Comparison of ENCODE assay signal across 11 cellular contexts in genomic region chr2:46979611-46980010, GRCh38. TPM values are rescaled to one million over a fixed set of nuclear protein-coding genes. Genes with fewer than 3 reads are reported as not detected.
DNase-seq lines count a peak whose midpoint lies in the region; ATAC-seq and TF ChIP-seq lines count a peak whose summit lies in the region.
"Had no signal": no experiment of that assay in that cellular context is flagged by ENCODE, and none has a peak within 500 bp of the region (broad histone marks: within the 10 kb centered on the region; RNA-seq: fewer than 3 reads in every experiment).

No MANE protein-coding gene starts in this region.

- H3K27me3 Mint-ChIP-seq in activated T-cell treated with anti-CD3 and anti-CD28 coated beads, Interleukin-2, amount 50 U/mL, for 4 hours (ENCODE audit: low read depth): no peaks in the 10 kb centered on the region

- H3K27ac ChIP-seq in HL-60 (replicated peaks): peak overlapping the region; percentile 59
- H3K27ac ChIP-seq: C4-2B, foreskin keratinocyte, left ventricle myocardium inferior had no signal

- TF ChIP-seq CTCF in HL-60 (IDR thresholded peaks at IDR 0.05; ENCODE audit: insufficient read depth, low read length): no peak

- H3K36me3 Mint-ChIP-seq in activated T-cell treated with anti-CD3 and anti-CD28 coated beads, Interleukin-2, amount 50 U/mL, for 4 hours (ENCODE audit: insufficient read depth): peaks cover 10% of the 10 kb centered on the region

- peak; percentile 40 for DNase-seq in CD1c-positive myeloid dendritic cell (ENCODE audit: extremely low spot score)
- peak in 1 of 2 experiments; percentile 77 for DNase-seq in HL-60 (ENCODE audit: low read depth in 1 of 2, low spot score in 1 of 2)
- no peak for DNase-seq in activated T-cell treated with anti-CD3 and anti-CD28 coated beads, Interleukin-2, amount 50 U/mL, for 4 hours
- DNase-seq in midbrain (lab: John Stamatoyannopoulos, UW): peak; percentile 49
- no peak for DNase-seq in NCI-H1105 (lab: John Stamatoyannopoulos, UW)
- DNase-seq in NCI-H226: no peak
- no peak for DNase-seq in dedifferentiated amniotic fluid mesenchymal stem cell (ENCODE audit: extremely low spot score)
- no peak for DNase-seq in mucosa of gallbladder (ENCODE audit: low spot score)
- DNase-seq: foreskin keratinocyte, left ventricle myocardium inferior had no signal

- peak overlapping the region; percentile 1 for H3K4me3 Mint-ChIP-seq in activated T-cell treated with anti-CD3 and anti-CD28 coated beads, Interleukin-2, amount 50 U/mL, for 4 hours

- ATAC-seq in activated T-cell treated with anti-CD3 and anti-CD28 coated beads, Interleukin-2, amount 50 U/mL, for 4 hours: peak; percentile 34 to 52
- ATAC-seq: foreskin keratinocyte had no signal

- H3K9me3 Mint-ChIP-seq in activated T-cell treated with anti-CD3 and anti-CD28 coated beads, Interleukin-2, amount 50 U/mL, for 4 hours: no peaks in the 10 kb centered on the region

- peaks cover 46% of the 10 kb centered on the region for H3K4me1 Mint-ChIP-seq in activated T-cell treated with anti-CD3 and anti-CD28 coated beads, Interleukin-2, amount 50 U/mL, for 4 hours (ENCODE audit: low read depth)

- no peak overlapping the region for H3K4me3 ChIP-seq in HL-60 (replicated peaks; ENCODE audit: insufficient read depth, low read length)
- H3K4me3 ChIP-seq: left ventricle myocardium inferior had no signal

- H3K27me3 ChIP-seq in HL-60 (ENCODE audit: insufficient read depth, poor library complexity, severe bottlenecking): no peaks in the 10 kb centered on the region
- H3K27me3 ChIP-seq: foreskin keratinocyte had no signal

RNA-seq across cellular contexts. Expression of gene TTC7A, which starts 38.6 kb away (rescaled TPM):
- total RNA-seq in activated T-cell treated with anti-CD3 and anti-CD28 coated beads, Interleukin-2, amount 50 U/mL, for 4 hours: 10 to 100 TPM; 24.2 to 31.1 (median 27.5) TPM
- total RNA-seq in mucosa of gallbladder: 29.3 TPM

Comparison
In these comparisons a context has a peak if more than half of its experiments do, and no peak if none do; other contexts are left out.
1. DNase-seq: peak in CD1c-positive myeloid dendritic cell (single experiment) and midbrain (single experiment); none in activated T-cell treated with anti-CD3 and anti-CD28 coated beads, Interleukin-2, amount 50 U/mL, for 4 hours (single experiment), NCI-H1105 (single experiment), NCI-H226 (single experiment), dedifferentiated amniotic fluid mesenchymal stem cell (single experiment) and mucosa of gallbladder (single experiment).